ENCODE assay signal across 10 cellular contexts in genomic region chr22:29782061-29782845, GRCh38. TPM values are rescaled to one million over a fixed set of nuclear protein-coding genes. Genes with fewer than 3 reads are reported as not detected.
DNase-seq lines count a peak whose midpoint lies in the region; ATAC-seq and TF ChIP-seq lines count a peak whose summit lies in the region.
"Had no signal": no experiment of that assay in that cellular context is flagged by ENCODE, and none has a peak within 500 bp of the region (broad histone marks: within the 10 kb centered on the region; RNA-seq: fewer than 3 reads in every experiment).

No MANE protein-coding gene starts in this region.

- ATAC-seq in RWPE2 (ENCODE audit: low read depth) (peak; percentile 33; the same call in 1 of the 3 replicates), upper lobe of right lung (peak; percentile 83)

- no peaks in the 10 kb centered on the region for H4K20me1 ChIP-seq in fibroblast of lung (ENCODE audit: control insufficient read depth, extremely low read depth, insufficient read depth, low read length)

- H3K4me2 ChIP-seq in fibroblast of lung (ENCODE audit: extremely low read depth, insufficient read depth, low read length), result no peak overlapping the region

- H3K27me3 ChIP-seq in RWPE2 (ENCODE audit: insufficient read depth, poor library complexity, severe bottlenecking), result no peaks in the 10 kb centered on the region
- H3K27me3 ChIP-seq in fibroblast of lung (ENCODE audit: control insufficient read depth, insufficient read depth, low read length), result no peaks in the 10 kb centered on the region
- H3K27me3 ChIP-seq in upper lobe of right lung, result no peaks in the 10 kb centered on the region

- H3K9me3 ChIP-seq in RWPE2 (ENCODE audit: severe bottlenecking) (no peaks in the 10 kb centered on the region), fibroblast of lung (ENCODE audit: control insufficient read depth, insufficient read depth, low read depth, low read length) (no peaks in the 10 kb centered on the region), upper lobe of right lung (no peaks in the 10 kb centered on the region)

- H3K27ac ChIP-seq in RWPE2 (ENCODE audit: poor library complexity, severe bottlenecking) (peak overlapping the region; percentile 89), fibroblast of lung (ENCODE audit: insufficient read depth, low read length) (peak overlapping the region; percentile 97), upper lobe of right lung (no peak overlapping the region)

- H3K36me3 ChIP-seq in RWPE2 (ENCODE audit: low read depth) (no peaks in the 10 kb centered on the region), fibroblast of lung (ENCODE audit: control insufficient read depth, insufficient read depth, low read length) (no peaks in the 10 kb centered on the region), upper lobe of right lung (no peaks in the 10 kb centered on the region)

- TF ChIP-seq CTCF in RWPE2 (IDR thresholded peaks at IDR 0.05; ENCODE audit: poor library complexity, severe bottlenecking), result no peak
- no peak for TF ChIP-seq CTCF in fibroblast of lung (conservative IDR thresholded peaks at IDR 0.05 in 1 of 2, IDR thresholded peaks at IDR 0.05 in 1 of 2; ENCODE audit: low read depth in 1 of 2, low read length in 2 of 2)
- no peak for TF ChIP-seq CTCF in upper lobe of right lung (IDR thresholded peaks at IDR 0.05)
- TF ChIP-seq CTCF in GM20000 (IDR thresholded peaks at IDR 0.05; ENCODE audit: extremely low read depth, missing control alignments), result no peak

- H3K4me1 ChIP-seq in RWPE2 (ENCODE audit: insufficient read depth, poor library complexity, severe bottlenecking) (peaks cover 34% of the 10 kb centered on the region), fibroblast of lung (ENCODE audit: control insufficient read depth, extremely low read depth, insufficient read depth, low read length) (peaks cover 37% of the 10 kb centered on the region), upper lobe of right lung (peaks cover 29% of the 10 kb centered on the region)

- H2AFZ ChIP-seq in fibroblast of lung (ENCODE audit: low read length), result peak overlapping the region; percentile 39

- DNase-seq in RWPE2 (ENCODE audit: low spot score), result no peak
- DNase-seq in fibroblast of lung (ENCODE audit: low read depth in 2 of 2), result peak in 1 of 2 donors; percentile 71
- peak; percentile 81 for DNase-seq in myocyte (ENCODE audit: low read depth)
- DNase-seq in upper lobe of right lung, result peak; percentile 66
- DNase-seq in activated CD4-positive, alpha-beta T cell treated with anti-CD3 and anti-CD28 coated beads for 4 hours, result no peak
- DNase-seq in SW480 (ENCODE audit: low spot score), result no peak
- DNase-seq in activated naive CD8-positive, alpha-beta T cell treated with anti-CD3 and anti-CD28 coated beads for 36 hours, result no peak
- no peak for DNase-seq in GM20000 (ENCODE audit: low spot score)
- DNase-seq: kidney, NCI-H510A had no signal

- H3K36me3 Mint-ChIP-seq in activated naive CD8-positive, alpha-beta T cell treated with anti-CD3 and anti-CD28 coated beads for 36 hours, result no peaks in the 10 kb centered on the region

- intact Hi-C loops in upper lobe of right lung (cut with DNase I), result no loop called here

- H3K4me3 ChIP-seq in RWPE2 (ENCODE audit: severe bottlenecking) (no peak overlapping the region), fibroblast of lung (replicated peaks in 1 of 4; ENCODE audit: control extremely low read depth in 1 of 4, insufficient read depth in 1 of 4, low read depth in 3 of 4, low read length in 4 of 4) (no peak overlapping the region), upper lobe of right lung (no peak overlapping the region)

- H3K4me3 Mint-ChIP-seq in activated naive CD8-positive, alpha-beta T cell treated with anti-CD3 and anti-CD28 coated beads for 36 hours, result no peak overlapping the region

- no peaks in the 10 kb centered on the region for H3K27me3 Mint-ChIP-seq in activated naive CD8-positive, alpha-beta T cell treated with anti-CD3 and anti-CD28 coated beads for 36 hours

- no peaks in the 10 kb centered on the region for H3K4me1 Mint-ChIP-seq in activated naive CD8-positive, alpha-beta T cell treated with anti-CD3 and anti-CD28 coated beads for 36 hours

- no peak overlapping the region for H3K27ac Mint-ChIP-seq in activated naive CD8-positive, alpha-beta T cell treated with anti-CD3 and anti-CD28 coated beads for 36 hours

- H3K79me2 ChIP-seq in fibroblast of lung (ENCODE audit: control insufficient read depth, insufficient read depth, low read length), result no peaks in the 10 kb centered on the region

- H3K9me3 Mint-ChIP-seq in activated naive CD8-positive, alpha-beta T cell treated with anti-CD3 and anti-CD28 coated beads for 36 hours, result no peaks in the 10 kb centered on the region

- H3K9ac ChIP-seq in fibroblast of lung (ENCODE audit: insufficient read depth, low read length), result no peak overlapping the region

RNA-seq across cellular contexts. Expression of gene UQCR10, which starts 15.1 kb away (rescaled TPM):
- total RNA-seq in fibroblast of lung (80.4 and 117 TPM in 2 replicates), myocyte (106 and 140 TPM in 2 replicates), upper lobe of right lung (86.3 TPM)
- 112 and 134 TPM in 2 replicates for polyA plus RNA-seq in fibroblast of lung
- polyA plus RNA-seq in fibroblast of lung (2012), result 195 and 245 TPM in 2 replicates
- polyA minus RNA-seq in fibroblast of lung (ENCODE audit: low replicate concordance), result 75.9 and 99.8 TPM in 2 replicates
- polyA plus RNA-seq in myocyte (2012), result 279 TPM
- 100 to 1,000 TPM; 108 to 117 TPM for total RNA-seq in activated naive CD8-positive, alpha-beta T cell treated with anti-CD3 and anti-CD28 coated beads for 36 hours

RNA-seq across cellular contexts. Expression of gene ZMAT5, which starts 15.4 kb away (rescaled TPM):
- total RNA-seq in fibroblast of lung, result 18.7 and 21.6 TPM in 2 replicates
- polyA plus RNA-seq in fibroblast of lung, result 13.4 and 21.0 TPM in 2 replicates
- polyA plus RNA-seq in fibroblast of lung (2012), result 24.0 and 32.0 TPM in 2 replicates
- polyA minus RNA-seq in fibroblast of lung (ENCODE audit: low replicate concordance), result 12.8 and 17.9 TPM in 2 replicates
- total RNA-seq in myocyte, result 37.8 and 44.5 TPM in 2 replicates
- polyA plus RNA-seq in myocyte (2012), result 36.6 TPM
- total RNA-seq in upper lobe of right lung, result 16.8 TPM
- total RNA-seq in activated naive CD8-positive, alpha-beta T cell treated with anti-CD3 and anti-CD28 coated beads for 36 hours, result 10 to 100 TPM; 17.1 to 17.5 TPM

RNA-seq across cellular contexts. Expression of gene ASCC2, which starts 55.8 kb away (rescaled TPM):
- total RNA-seq in fibroblast of lung (19.8 and 23.8 TPM in 2 replicates), myocyte (20.1 and 33.6 TPM in 2 replicates), upper lobe of right lung (54.6 TPM)
- polyA plus RNA-seq in fibroblast of lung, result 30.5 and 41.2 TPM in 2 replicates
- polyA plus RNA-seq in fibroblast of lung (2012), result 46.2 and 50.9 TPM in 2 replicates
- 92.2 and 187 TPM in 2 replicates for polyA minus RNA-seq in fibroblast of lung (ENCODE audit: low replicate concordance)
- polyA plus RNA-seq in myocyte (2012), result 52.0 TPM
- total RNA-seq in activated naive CD8-positive, alpha-beta T cell treated with anti-CD3 and anti-CD28 coated beads for 36 hours, result 10 to 100 TPM; 70.9 to 73.5 TPM

Comparison
In these comparisons a context has a peak if more than half of its experiments do, and no peak if none do; other contexts are left out.
1. DNase-seq: peak in myocyte (single experiment) and upper lobe of right lung (single experiment); none in RWPE2 (single experiment), activated CD4-positive, alpha-beta T cell treated with anti-CD3 and anti-CD28 coated beads for 4 hours (0 of 2), SW480 (single experiment), activated naive CD8-positive, alpha-beta T cell treated with anti-CD3 and anti-CD28 coated beads for 36 hours (single experiment) and GM20000 (single experiment).